In the genomic region with DNA sequence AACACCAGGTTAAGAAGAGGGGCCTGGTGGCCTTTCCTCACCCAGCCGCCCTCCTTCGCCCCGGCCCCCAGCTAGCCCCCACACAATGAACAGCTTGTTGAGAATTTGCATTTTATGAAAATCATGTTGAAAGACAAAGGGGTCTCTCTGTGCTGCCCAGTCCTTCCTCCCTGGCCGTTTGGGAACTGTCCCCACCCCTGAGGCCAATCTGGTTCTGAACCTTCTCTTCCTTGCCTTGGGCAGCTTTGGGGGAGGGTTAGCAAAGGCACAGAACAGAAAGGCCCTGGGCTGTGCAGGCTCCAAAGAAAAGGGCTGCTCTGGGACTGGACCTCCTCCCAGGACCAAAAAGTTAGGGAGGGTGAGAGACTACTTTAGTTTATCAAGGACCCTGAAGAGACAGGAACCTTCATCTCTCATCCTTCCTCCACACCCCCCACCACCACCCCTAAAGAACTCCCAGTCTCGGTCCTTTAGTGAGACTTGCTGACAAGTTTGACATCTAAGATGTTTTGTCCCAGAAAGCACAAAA, we compare ENCODE assay signal across 10 cellular contexts. TPM values are rescaled to one million over a fixed set of nuclear protein-coding genes. Genes with fewer than 3 reads are reported as not detected.
DNase-seq lines count a peak whose midpoint lies in the region; ATAC-seq, FAIRE-seq and TF ChIP-seq lines count a peak whose summit lies in the region.
"Had no signal": no experiment of that assay in that cellular context is flagged by ENCODE, and none has a peak within 500 bp of the region (broad histone marks: within the 10 kb centered on the region; RNA-seq: fewer than 3 reads in every experiment).

No MANE protein-coding gene starts in this region.

- peak overlapping the region; percentile 79 to 96 (median 92) for H3K4me3 ChIP-seq in BLaER1 treated with 17β-estradiol and CSF1 and Interleukin-3, amounts not matched to agents 10 nM and 100 nM
- H3K4me3 ChIP-seq in esophagus (ENCODE audit: low read depth in 1 of 2, low read length in 2 of 2) (peak overlapping the region in 1 of 2 donors; percentile 53), pancreas (peak overlapping the region in 3 of 4 donors; percentile 54 to 69 (median 61))

- H3K9ac ChIP-seq in BLaER1 treated with 17β-estradiol and CSF1 and Interleukin-3, amounts not matched to agents 10 nM and 100 nM, result peak overlapping the region; percentile 86 to 97 (median 93)

- H4K20me1 ChIP-seq in BLaER1 treated with 17β-estradiol and CSF1 and Interleukin-3, amounts not matched to agents 10 nM and 100 nM, result peaks cover 7 to 80% (median 47%) of the 10 kb centered on the region in 11 experiments; a peak in 19 of 22 replicates

- intact Hi-C loops in pancreas (cut with DNase I), result no loop called here

- peaks cover 64 to 73% (median 72%) of the 10 kb centered on the region in 10 experiments for H3K4me1 ChIP-seq in BLaER1 treated with 17β-estradiol and CSF1 and Interleukin-3, amounts not matched to agents 10 nM and 100 nM
- H3K4me1 ChIP-seq in esophagus (ENCODE audit: control insufficient read depth in 2 of 2, insufficient read depth in 2 of 2, low read length in 1 of 2) (peaks cover 0 to 9% of the 10 kb centered on the region in 2 donors), pancreas (peaks cover 0 to 7% (median 0%) of the 10 kb centered on the region in 3 donors)

- H3K27me3 ChIP-seq in BLaER1 treated with 17β-estradiol and CSF1 and Interleukin-3, amounts not matched to agents 10 nM and 100 nM, result peaks cover 0 to 27% (median 20%) of the 10 kb centered on the region in 11 experiments; a peak in 15 of 22 replicates
- H3K27me3 ChIP-seq in esophagus (ENCODE audit: control insufficient read depth in 1 of 2, insufficient read depth in 2 of 2, low read length in 2 of 2) (peaks cover 0 to 3% of the 10 kb centered on the region in 2 donors), pancreas (no peaks in the 10 kb centered on the region)

- H3K27ac ChIP-seq in BLaER1 treated with 17β-estradiol and CSF1 and Interleukin-3, amounts not matched to agents 10 nM and 100 nM, result peak overlapping the region; percentile 77 to 92 (median 86)
- H3K27ac ChIP-seq in esophagus (ENCODE audit: low read depth in 2 of 2, low read length in 1 of 2), result peak overlapping the region; percentile 66 to 71
- peak overlapping the region; percentile 22 to 76 (median 48) for H3K27ac ChIP-seq in pancreas

- WGBS in esophagus, 2 donors, result 49 to 70% methylated on average over 5 of the region's 5 CpGs
- WGBS in pancreas, 2 donors, result 55 to 61% methylated on average over 5 of the region's 5 CpGs

- ATAC-seq in pancreas (no peak), HG02870 (IDR thresholded peaks at IDR 0.05; ENCODE audit: unreplicated experiment) (no peak)
- ATAC-seq: HCT116 had no signal

- no peaks in the 10 kb centered on the region for H3K9me3 ChIP-seq in BLaER1 treated with 17β-estradiol and CSF1 and Interleukin-3, amounts not matched to agents 10 nM and 100 nM (replicated peaks in 1 of 11)
- H3K9me3 ChIP-seq in esophagus (ENCODE audit: control insufficient read depth in 2 of 2, insufficient read depth in 1 of 2, low read depth in 1 of 2, low read length in 1 of 2), result no peaks in the 10 kb centered on the region
- H3K9me3 ChIP-seq in pancreas, result no peaks in the 10 kb centered on the region

- no peak for TF ChIP-seq CTCF in pancreas (IDR thresholded peaks at IDR 0.05)

- peaks cover 24 to 45% (median 28%) of the 10 kb centered on the region in 11 experiments for H3K36me3 ChIP-seq in BLaER1 treated with 17β-estradiol and CSF1 and Interleukin-3, amounts not matched to agents 10 nM and 100 nM
- H3K36me3 ChIP-seq in esophagus (ENCODE audit: control insufficient read depth in 2 of 2, insufficient read depth in 2 of 2, low read length in 1 of 2), result no peaks in the 10 kb centered on the region
- peaks cover 0 to 3% (median 0%) of the 10 kb centered on the region in 3 donors for H3K36me3 ChIP-seq in pancreas

- DNase-seq in SK-MEL-5 (ENCODE audit: low read depth, low spot score), result peak; percentile 19
- peak in 2 of 6 donors; percentile 25 to 33 for DNase-seq in pancreas
- no peak for DNase-seq in activated gamma-delta T cell (lab: John Stamatoyannopoulos, UW)
- DNase-seq in stimulated activated naive CD4-positive, alpha-beta T cell treated with Interleukin-2 at 50 U/mL for 16 hours (lab: John Stamatoyannopoulos, UW), result no peak
- DNase-seq in NCI-H1092 (lab: John Stamatoyannopoulos, UW), result no peak

- FAIRE-seq in pancreas (lab: Jason Lieb, UNC), result no peak
- FAIRE-seq: endometrium had no signal

- in situ Hi-C loops in SK-MEL-5 (cut with HindIII; ENCODE audit: low pct_unique_long_range_greater_than_20kb, low sequenced_read_pairs), result no loop called here

- peak overlapping the region; percentile 92 to 99 (median 97) for H3K4me2 ChIP-seq in BLaER1 treated with 17β-estradiol and CSF1 and Interleukin-3, amounts not matched to agents 10 nM and 100 nM

RNA-seq across cellular contexts. Expression of a gene that starts 1.3 kb away (rescaled TPM):
- total RNA-seq in SK-MEL-5 (2014; rRNA removed; shearing (Covaris generic)), result 25.5 and 26.7 TPM in 2 replicates
- polyA plus RNA-seq in SK-MEL-5 (2015; cell fraction: cytosol; rRNA removed), result 16.7 and 18.1 TPM in 2 replicates
- 22.3 and 27.8 TPM in 2 replicates for polyA plus RNA-seq in SK-MEL-5 (2015; cell fraction: nucleus; rRNA removed)
- 1 to 10 TPM; 6.1 to 7.4 TPM for polyA plus RNA-seq in esophagus
- total RNA-seq in pancreas, result 10 to 100 TPM in 3 of 6 donors, 1 to 10 TPM in 3; 7.1 to 18.0 (median 11.0) TPM
- 10 to 100 TPM; 25.4 to 51.6 TPM for polyA plus RNA-seq in pancreas

RNA-seq across cellular contexts. Expression of a gene that starts 43.2 kb away (rescaled TPM):
- 33.5 and 35.4 TPM in 2 replicates for total RNA-seq in SK-MEL-5 (2014; rRNA removed; shearing (Covaris generic))
- polyA plus RNA-seq in SK-MEL-5 (2015; cell fraction: cytosol; rRNA removed), result 172 and 190 TPM in 2 replicates
- 199 and 239 TPM in 2 replicates for polyA plus RNA-seq in SK-MEL-5 (2015; cell fraction: nucleus; rRNA removed)
- 10 to 100 TPM in 1 of 2 donors, 1 to 10 TPM in 1; 6.3 to 10.6 TPM for polyA plus RNA-seq in esophagus
- total RNA-seq in pancreas, result 10 to 100 TPM; 11.7 to 55.2 (median 22.0) TPM
- polyA plus RNA-seq in pancreas, result 10 to 100 TPM; 76.4 to 85.4 TPM

RNA-seq across cellular contexts. Expression of a gene that starts 56.5 kb away (rescaled TPM):
- 6.3 and 6.4 TPM in 2 replicates for total RNA-seq in SK-MEL-5 (2014; rRNA removed; shearing (Covaris generic))
- 16.3 and 22.0 TPM in 2 replicates for polyA plus RNA-seq in SK-MEL-5 (2015; cell fraction: cytosol; rRNA removed)
- polyA plus RNA-seq in SK-MEL-5 (2015; cell fraction: nucleus; rRNA removed), result 5.7 and 6.5 TPM in 2 replicates
- polyA plus RNA-seq in esophagus (10 to 100 TPM; 11.6 to 12.4 TPM), pancreas (10 to 100 TPM; 16.0 to 22.4 TPM)
- total RNA-seq in pancreas, result 10 to 100 TPM; 24.2 to 31.4 (median 27.8) TPM
